Comparison of ENCODE assay signal across 28 cellular contexts in genomic region chr2:60167089-60167488, GRCh38.
"Had no signal": no experiment of that assay in that cellular context is flagged by ENCODE, and none has a peak within 500 bp of the region (broad histone marks: within the 10 kb centered on the region; RNA-seq: fewer than 3 reads in every experiment).

No MANE protein-coding gene starts in this region.

- H3K79me2 ChIP-seq: parathyroid adenoma had no signal

- H3K4me2 ChIP-seq: neural progenitor cell had no signal

- H3K27ac ChIP-seq: neural progenitor cell, neutrophil, parathyroid adenoma, psoas muscle, skin epidermis, suprapubic skin, thoracic aorta, tibial nerve, uterus had no signal

- FAIRE-seq: keratinocyte had no signal

- H3K36me3 ChIP-seq: neural progenitor cell, neutrophil, suprapubic skin, thoracic aorta, tibial nerve, uterus had no signal

- H3K4me1 ChIP-seq: parathyroid adenoma, psoas muscle, suprapubic skin, tibial nerve, uterus had no signal

- ATAC-seq: left lobe of liver; natural killer cell; psoas muscle; sciatic nerve; stimulated activated naive B cell treated with anti-CD40 and anti-IgM and Interleukin-4, amounts not matched to agents 10 μg/mL and 1 μg/mL and 100 μg/mL, for 72 hours; stimulated activated naive CD8-positive, alpha-beta T cell treated with anti-CD3 and anti-CD28 coated beads, Interleukin-15, Interleukin-2, amounts not matched to agents 100 U/mL and 50 U/mL, for 24 hours had no signal

- H3K9me3 ChIP-seq: neutrophil, psoas muscle, suprapubic skin, thoracic aorta, tibial nerve, uterus had no signal

- DNase-seq: head of caudate nucleus; hippocampal formation; kidney glomerular epithelial cell; left cardiac atrium; mesendoderm; naive B cell; natural killer cell; nephron progenitor cell; occipital lobe; psoas muscle; stimulated activated CD4-positive, alpha-beta T cell treated with anti-CD3 and anti-CD28 coated beads, Interleukin-12 subunit alpha, Interleukin-12 subunit beta, amount 100 ng/mL, for 4 hours; stimulated activated CD4-positive, alpha-beta T cell treated with anti-CD3 and anti-CD28 coated beads, Interleukin-15, amount 100 ng/mL, for 24 hours; stimulated activated CD4-positive, alpha-beta T cell treated with anti-CD3 and anti-CD28 coated beads, Interleukin-2, amount 100 ng/mL, for 24 hours; stimulated activated CD4-positive, alpha-beta T cell treated with anti-CD3 and anti-CD28 coated beads, Interleukin-4, amount 100 ng/mL, for 1 hour; stimulated activated naive B cell treated with anti-CD40 and anti-IgM and Interleukin-4, amounts not matched to agents 10 μg/mL and 1 μg/mL and 100 μg/mL, for 72 hours; stimulated activated naive CD8-positive, alpha-beta T cell treated with anti-CD3 and anti-CD28 coated beads, Interleukin-15, Interleukin-2, amounts not matched to agents 100 U/mL and 50 U/mL, for 24 hours; uterus had no signal

- H3K9ac ChIP-seq: neural progenitor cell, parathyroid adenoma had no signal

- H2AFZ ChIP-seq: neural progenitor cell, parathyroid adenoma had no signal

- H3K4me3 ChIP-seq: lung, neural progenitor cell, psoas muscle, skin epidermis, suprapubic skin, thoracic aorta, tibial nerve, uterus had no signal

- H3K27me3 ChIP-seq: neural progenitor cell, neutrophil, suprapubic skin, tibial nerve, uterus had no signal
